Comparison of ENCODE assay signal across 8 cellular contexts in genomic region chr18:76496200-76496890, GRCh38. TPM values are rescaled to one million over a fixed set of nuclear protein-coding genes. Genes with fewer than 3 reads are reported as not detected.
DNase-seq lines count a peak whose midpoint lies in the region; ATAC-seq, FAIRE-seq and TF ChIP-seq lines count a peak whose summit lies in the region.

No MANE protein-coding gene starts in this region.

- H3K4me3 ChIP-seq in RWPE2 (ENCODE audit: severe bottlenecking) = peak overlapping the region; percentile 76
- H3K4me3 ChIP-seq in body of pancreas = peak overlapping the region in 1 of 2 donors; percentile 55
- H3K4me3 ChIP-seq in kidney (ENCODE audit: low read length in 2 of 2) = peak overlapping the region; percentile 64 to 88

- intact Hi-C loops in body of pancreas (cut with DNase I) (no loop called here), kidney (cut with DNase I) (no loop called here)

- H3K9ac ChIP-seq in kidney (ENCODE audit: low read length in 2 of 2) = peak overlapping the region; percentile 37 to 51

- FAIRE-seq in kidney (lab: Jason Lieb, UNC) = no peak

- H3K9me3 ChIP-seq in RWPE2 (ENCODE audit: severe bottlenecking) (no peaks in the 10 kb centered on the region), body of pancreas (no peaks in the 10 kb centered on the region), kidney (ENCODE audit: control insufficient read depth in 1 of 2, low read length in 2 of 2) (no peaks in the 10 kb centered on the region)

- TF ChIP-seq POLR2A in body of pancreas (IDR thresholded peaks at IDR 0.05) = peak in 1 of 3 donors; percentile 33

- H3K36me3 ChIP-seq in RWPE2 (ENCODE audit: low read depth) (no peaks in the 10 kb centered on the region), body of pancreas (replicated peaks in 1 of 2; ENCODE audit: insufficient read depth in 1 of 2, low read depth in 2 of 2) (no peaks in the 10 kb centered on the region), kidney (ENCODE audit: control insufficient read depth in 1 of 2, insufficient read depth in 2 of 2, low read length in 2 of 2) (no peaks in the 10 kb centered on the region)

- TF ChIP-seq CTCF in RWPE2 (IDR thresholded peaks at IDR 0.05; ENCODE audit: poor library complexity, severe bottlenecking) (no peak), body of pancreas (IDR thresholded peaks at IDR 0.05) (no peak), kidney (IDR thresholded peaks at IDR 0.05; ENCODE audit: borderline replicate concordance, extremely low read depth, insufficient read depth) (no peak)

- H3K4me1 ChIP-seq in RWPE2 (ENCODE audit: insufficient read depth, poor library complexity, severe bottlenecking) = no peaks in the 10 kb centered on the region
- peaks cover 6% of the 10 kb centered on the region for H3K4me1 ChIP-seq in body of pancreas
- H3K4me1 ChIP-seq in kidney (ENCODE audit: control insufficient read depth in 1 of 2, insufficient read depth in 1 of 2, low read depth in 1 of 2, low read length in 2 of 2) = peaks cover 3 to 9% of the 10 kb centered on the region in 2 donors

- no peak for ATAC-seq in RWPE2 (ENCODE audit: low read depth)
- ATAC-seq in body of pancreas = no peak
- no peak for ATAC-seq in HG02938 (IDR thresholded peaks at IDR 0.05; ENCODE audit: unreplicated experiment)

- H3K27ac ChIP-seq in RWPE2 (ENCODE audit: poor library complexity, severe bottlenecking) = no peak overlapping the region
- H3K27ac ChIP-seq in body of pancreas = peak overlapping the region; percentile 38 to 73 (median 39)
- H3K27ac ChIP-seq in kidney (ENCODE audit: low read depth in 2 of 2, low read length in 2 of 2) = peak overlapping the region in 1 of 2 donors; percentile 67

- H3K27me3 ChIP-seq in RWPE2 (ENCODE audit: insufficient read depth, poor library complexity, severe bottlenecking) (no peaks in the 10 kb centered on the region), body of pancreas (no peaks in the 10 kb centered on the region)

- peak; percentile 53 for DNase-seq in NCI-H82 (lab: John Stamatoyannopoulos, UW)
- DNase-seq in NCI-H82 treated with DMSO at 0.1 percent for 48 hours (lab: John Stamatoyannopoulos, UW; ENCODE audit: unreplicated experiment) = no peak
- DNase-seq in RWPE2 (ENCODE audit: low spot score) = no peak
- peak; percentile 56 to 67 (median 60) for DNase-seq in body of pancreas
- DNase-seq in kidney = peak; percentile 83
- peak; percentile 38 for DNase-seq in stimulated activated CD4-positive, alpha-beta T cell treated with anti-CD3 and anti-CD28 coated beads, Interleukin-1b, Interleukin-23, amount 100 ng/mL, for 48 hours
- no peak for DNase-seq in mesenteric fat pad (ENCODE audit: low spot score)

- 12 to 18% methylated on average over 21 to 44 of the region's 47 CpGs for WGBS in body of pancreas, 2 donors

RNA-seq across cellular contexts. Expression of gene ZNF516, which starts 1.3 kb away (rescaled TPM):
- 10 to 100 TPM; 13.5 to 16.5 TPM for total RNA-seq in body of pancreas
- 28.7 TPM for total RNA-seq in kidney
- 6.7 TPM for polyA plus RNA-seq in kidney (ENCODE audit: insufficient read depth, low read depth, low replicate concordance)
- total RNA-seq in mesenteric fat pad = 20.3 TPM

Comparison
In these comparisons a context has a peak if more than half of its experiments do, and no peak if none do; other contexts are left out.
1. DNase-seq: peak in NCI-H82 (single experiment), body of pancreas (4 of 4), kidney (single experiment) and stimulated activated CD4-positive, alpha-beta T cell treated with anti-CD3 and anti-CD28 coated beads, Interleukin-1b, Interleukin-23, amount 100 ng/mL, for 48 hours (single experiment); none in NCI-H82 treated with DMSO at 0.1 percent for 48 hours (single experiment), RWPE2 (single experiment) and mesenteric fat pad (single experiment).